In the genomic region with DNA sequence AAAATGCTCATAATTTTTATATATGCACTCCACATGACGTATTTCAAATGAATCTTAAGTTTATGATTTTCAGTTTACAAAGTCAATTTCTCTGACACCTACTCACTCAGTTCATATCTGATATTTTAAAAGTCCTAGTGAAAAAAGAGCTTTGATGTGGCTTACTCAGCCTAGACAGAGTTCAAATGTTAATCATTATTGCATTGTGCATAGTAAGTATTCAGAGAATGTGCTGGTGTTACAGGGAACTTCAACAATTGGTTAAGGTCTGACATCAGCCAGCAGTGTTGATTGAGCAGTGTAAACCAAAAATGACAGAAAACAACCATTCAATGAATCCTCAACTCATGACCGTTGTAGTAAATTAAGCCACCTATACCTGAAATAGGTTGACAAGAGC, we compare ENCODE assay signal across 1 cellular context.
TF ChIP-seq lines count a peak whose summit lies in the region.

No MANE protein-coding gene starts in this region.

TF ChIP-seq in HEK293, 187 proteins besides CTCF, POLR2A, EP300 and RAD21 (continued from another document):
- TF ChIP-seq, protein P1, sequence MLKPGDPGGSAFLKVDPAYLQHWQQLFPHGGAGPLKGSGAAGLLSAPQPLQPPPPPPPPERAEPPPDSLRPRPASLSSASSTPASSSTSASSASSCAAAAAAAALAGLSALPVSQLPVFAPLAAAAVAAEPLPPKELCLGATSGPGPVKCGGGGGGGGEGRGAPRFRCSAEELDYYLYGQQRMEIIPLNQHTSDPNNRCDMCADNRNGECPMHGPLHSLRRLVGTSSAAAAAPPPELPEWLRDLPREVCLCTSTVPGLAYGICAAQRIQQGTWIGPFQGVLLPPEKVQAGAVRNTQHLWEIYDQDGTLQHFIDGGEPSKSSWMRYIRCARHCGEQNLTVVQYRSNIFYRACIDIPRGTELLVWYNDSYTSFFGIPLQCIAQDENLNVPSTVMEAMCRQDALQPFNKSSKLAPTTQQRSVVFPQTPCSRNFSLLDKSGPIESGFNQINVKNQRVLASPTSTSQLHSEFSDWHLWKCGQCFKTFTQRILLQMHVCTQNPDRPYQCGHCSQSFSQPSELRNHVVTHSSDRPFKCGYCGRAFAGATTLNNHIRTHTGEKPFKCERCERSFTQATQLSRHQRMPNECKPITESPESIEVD (tag by site-specific recombination; IDR thresholded peaks at IDR 0.05) = peak; percentile 71
- TF ChIP-seq SCRT1 (tag by site-specific recombination; IDR thresholded peaks at IDR 0.05; ENCODE audit: borderline replicate concordance) (0 out of 2 replicates have a peak, but pooled peaks have one; percentile 9), GLI4 (tag by site-specific recombination; IDR thresholded peaks at IDR 0.05) (no peak), ZNF155 (tag by site-specific recombination; IDR thresholded peaks at IDR 0.05) (no peak), OSR2 (tag by site-specific recombination; IDR thresholded peaks at IDR 0.05) (peak; percentile 58; the same call in 1 of the 2 replicates), ZNF184 (tag by site-specific recombination; IDR thresholded peaks at IDR 0.05) (0 out of 2 replicates have a peak, but pooled peaks have one; percentile 26)
- TF ChIP-seq, protein P2, sequence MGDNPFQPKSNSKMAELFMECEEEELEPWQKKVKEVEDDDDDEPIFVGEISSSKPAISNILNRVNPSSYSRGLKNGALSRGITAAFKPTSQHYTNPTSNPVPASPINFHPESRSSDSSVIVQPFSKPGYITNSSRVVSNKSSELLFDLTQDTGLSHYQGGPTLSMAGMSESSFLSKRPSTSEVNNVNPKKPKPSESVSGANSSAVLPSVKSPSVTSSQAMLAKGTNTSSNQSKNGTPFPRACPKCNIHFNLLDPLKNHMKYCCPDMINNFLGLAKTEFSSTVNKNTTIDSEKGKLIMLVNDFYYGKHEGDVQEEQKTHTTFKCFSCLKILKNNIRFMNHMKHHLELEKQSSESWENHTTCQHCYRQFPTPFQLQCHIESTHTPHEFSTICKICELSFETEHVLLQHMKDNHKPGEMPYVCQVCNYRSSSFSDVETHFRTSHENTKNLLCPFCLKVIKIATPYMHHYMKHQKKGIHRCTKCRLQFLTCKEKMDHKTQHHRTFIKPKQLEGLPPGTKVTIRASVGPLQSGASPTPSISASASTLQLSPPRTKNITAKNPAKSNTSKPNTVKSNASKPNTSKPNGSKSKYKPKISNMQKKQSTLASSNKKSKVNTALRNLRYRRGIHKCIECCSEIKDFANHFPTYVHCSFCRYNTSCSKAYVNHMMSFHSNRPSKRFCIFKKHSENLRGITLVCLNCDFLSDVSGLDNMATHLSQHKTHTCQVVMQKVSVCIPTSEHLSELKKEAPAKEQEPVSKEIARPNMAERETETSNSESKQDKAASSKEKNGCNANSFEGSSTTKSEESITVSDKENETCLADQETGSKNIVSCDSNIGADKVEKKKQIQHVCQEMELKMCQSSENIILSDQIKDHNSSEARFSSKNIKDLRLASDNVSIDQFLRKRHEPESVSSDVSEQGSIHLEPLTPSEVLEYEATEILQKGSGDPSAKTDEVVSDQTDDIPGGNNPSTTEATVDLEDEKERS (tag by site-specific recombination; IDR thresholded peaks at IDR 0.05) = no peak
